Comparison of ENCODE assay signal across 2 cellular contexts in the genomic region with DNA sequence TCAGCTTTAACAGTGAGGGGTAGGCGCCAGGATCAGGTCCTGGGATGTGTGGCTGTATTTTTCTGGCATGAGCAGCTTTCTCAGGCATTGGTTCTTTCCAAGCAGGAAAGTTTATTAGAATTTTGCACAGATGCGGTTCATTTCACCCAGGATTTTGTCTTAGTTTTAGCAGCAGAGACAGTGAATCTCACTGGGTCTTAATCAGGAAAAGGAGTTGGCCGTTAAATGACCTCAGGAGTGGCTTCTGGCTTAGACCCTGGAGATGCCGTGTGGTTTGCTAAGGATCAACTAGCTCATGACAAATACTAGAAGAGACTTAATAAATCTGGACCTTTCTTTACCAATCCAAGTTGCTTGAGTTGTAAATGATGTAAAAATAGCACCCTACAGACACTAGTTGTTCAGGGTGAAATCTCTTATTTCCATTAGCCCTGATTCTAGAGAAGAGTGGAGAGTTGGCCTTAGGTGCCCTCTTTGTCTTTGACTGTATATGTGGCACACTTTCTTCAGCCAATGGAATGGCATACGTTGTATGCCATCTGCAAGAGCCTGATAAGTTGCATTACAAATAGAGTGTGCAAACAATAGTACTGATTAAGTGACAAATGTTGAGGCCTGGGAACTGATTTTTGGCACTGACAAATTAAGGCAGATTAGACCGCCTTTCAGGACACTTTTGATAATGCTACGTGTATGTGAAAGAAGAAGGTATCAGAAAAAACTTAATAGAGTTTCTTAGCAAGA.
TF ChIP-seq lines count a peak whose summit lies in the region.

No MANE protein-coding gene starts in this region.

TF ChIP-seq in SK-N-SH treated with all-trans-retinoic acid at 6 μM for 48 hours, 23 proteins besides CTCF, POLR2A, EP300 and RAD21 (continued from another document):
- TF ChIP-seq, protein P1, sequence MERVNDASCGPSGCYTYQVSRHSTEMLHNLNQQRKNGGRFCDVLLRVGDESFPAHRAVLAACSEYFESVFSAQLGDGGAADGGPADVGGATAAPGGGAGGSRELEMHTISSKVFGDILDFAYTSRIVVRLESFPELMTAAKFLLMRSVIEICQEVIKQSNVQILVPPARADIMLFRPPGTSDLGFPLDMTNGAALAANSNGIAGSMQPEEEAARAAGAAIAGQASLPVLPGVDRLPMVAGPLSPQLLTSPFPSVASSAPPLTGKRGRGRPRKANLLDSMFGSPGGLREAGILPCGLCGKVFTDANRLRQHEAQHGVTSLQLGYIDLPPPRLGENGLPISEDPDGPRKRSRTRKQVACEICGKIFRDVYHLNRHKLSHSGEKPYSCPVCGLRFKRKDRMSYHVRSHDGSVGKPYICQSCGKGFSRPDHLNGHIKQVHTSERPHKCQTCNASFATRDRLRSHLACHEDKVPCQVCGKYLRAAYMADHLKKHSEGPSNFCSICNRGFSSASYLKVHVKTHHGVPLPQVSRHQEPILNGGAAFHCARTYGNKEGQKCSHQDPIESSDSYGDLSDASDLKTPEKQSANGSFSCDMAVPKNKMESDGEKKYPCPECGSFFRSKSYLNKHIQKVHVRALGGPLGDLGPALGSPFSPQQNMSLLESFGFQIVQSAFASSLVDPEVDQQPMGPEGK (CRISPR knock-in tag; IDR thresholded peaks at IDR 0.05; ENCODE audit: borderline replicate concordance): no peak
- no peak for TF ChIP-seq ZNF70 (CRISPR knock-in tag; IDR thresholded peaks at IDR 0.05)
- TF ChIP-seq, protein P2, sequence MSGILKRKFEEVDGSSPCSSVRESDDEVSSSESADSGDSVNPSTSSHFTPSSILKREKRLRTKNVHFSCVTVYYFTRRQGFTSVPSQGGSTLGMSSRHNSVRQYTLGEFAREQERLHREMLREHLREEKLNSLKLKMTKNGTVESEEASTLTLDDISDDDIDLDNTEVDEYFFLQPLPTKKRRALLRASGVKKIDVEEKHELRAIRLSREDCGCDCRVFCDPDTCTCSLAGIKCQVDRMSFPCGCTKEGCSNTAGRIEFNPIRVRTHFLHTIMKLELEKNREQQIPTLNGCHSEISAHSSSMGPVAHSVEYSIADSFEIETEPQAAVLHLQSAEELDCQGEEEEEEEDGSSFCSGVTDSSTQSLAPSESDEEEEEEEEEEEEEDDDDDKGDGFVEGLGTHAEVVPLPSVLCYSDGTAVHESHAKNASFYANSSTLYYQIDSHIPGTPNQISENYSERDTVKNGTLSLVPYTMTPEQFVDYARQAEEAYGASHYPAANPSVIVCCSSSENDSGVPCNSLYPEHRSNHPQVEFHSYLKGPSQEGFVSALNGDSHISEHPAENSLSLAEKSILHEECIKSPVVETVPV (CRISPR knock-in tag; IDR thresholded peaks at IDR 0.05): no peak
- TF ChIP-seq ZFP3 (CRISPR knock-in tag; IDR thresholded peaks at IDR 0.05): no peak
- no peak for TF ChIP-seq TCF4 (CRISPR knock-in tag; IDR thresholded peaks at IDR 0.05; ENCODE audit: borderline replicate concordance)
- TF ChIP-seq, protein P3, sequence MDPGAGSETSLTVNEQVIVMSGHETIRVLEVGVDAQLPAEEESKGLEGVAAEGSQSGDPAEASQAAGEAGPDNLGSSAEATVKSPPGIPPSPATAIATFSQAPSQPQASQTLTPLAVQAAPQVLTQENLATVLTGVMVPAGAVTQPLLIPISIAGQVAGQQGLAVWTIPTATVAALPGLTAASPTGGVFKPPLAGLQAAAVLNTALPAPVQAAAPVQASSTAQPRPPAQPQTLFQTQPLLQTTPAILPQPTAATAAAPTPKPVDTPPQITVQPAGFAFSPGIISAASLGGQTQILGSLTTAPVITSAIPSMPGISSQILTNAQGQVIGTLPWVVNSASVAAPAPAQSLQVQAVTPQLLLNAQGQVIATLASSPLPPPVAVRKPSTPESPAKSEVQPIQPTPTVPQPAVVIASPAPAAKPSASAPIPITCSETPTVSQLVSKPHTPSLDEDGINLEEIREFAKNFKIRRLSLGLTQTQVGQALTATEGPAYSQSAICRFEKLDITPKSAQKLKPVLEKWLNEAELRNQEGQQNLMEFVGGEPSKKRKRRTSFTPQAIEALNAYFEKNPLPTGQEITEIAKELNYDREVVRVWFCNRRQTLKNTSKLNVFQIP (CRISPR knock-in tag; IDR thresholded peaks at IDR 0.05; ENCODE audit: borderline replicate concordance, low read depth): no peak
- no peak for TF ChIP-seq ZNF8 (CRISPR knock-in tag; IDR thresholded peaks at IDR 0.05)
- TF ChIP-seq ZC3H10 (CRISPR knock-in tag; IDR thresholded peaks at IDR 0.05): no peak

TF ChIP-seq in SK-N-SH, 30 proteins besides CTCF, POLR2A, EP300 and RAD21 (continued from another document):
- TF ChIP-seq CHD2 (IDR thresholded peaks at IDR 0.05; ENCODE audit: low read length, partially characterized antibody) (no peak), RCOR1 (IDR thresholded peaks at IDR 0.05; ENCODE audit: low read length) (no peak)
